1 cellular context compared by ENCODE assay signal in genomic region chr15:42548258-42549051, GRCh38.
A peak's percentile ranks its signal among the peaks of the same experiment; 100 is the strongest.
TF ChIP-seq lines count a peak whose summit lies in the region.

HAUS2 (plus strand) TSS chr15:42548838; CDS start chr15:42548873, 35 bp downstream.
LRRC57 (minus strand) TSS chr15:42548793; CDS start chr15:42548434, 359 bp downstream.

TF ChIP-seq in SK-N-SH, 30 proteins besides CTCF, POLR2A, EP300 and RAD21 (continued from another document):
- TF ChIP-seq MEF2A (IDR thresholded peaks at IDR 0.05; ENCODE audit: borderline replicate concordance, low read depth) (no peak), PBX3 (IDR thresholded peaks at IDR 0.05) (no peak), SIN3A (IDR thresholded peaks at IDR 0.05; ENCODE audit: borderline replicate concordance, low read depth, low read length) (peak; percentile 79; the same call in 1 of the 2 replicates), TEAD4 (IDR thresholded peaks at IDR 0.05; ENCODE audit: borderline replicate concordance, insufficient read depth) (no peak), IRF3 (IDR thresholded peaks at IDR 0.05; ENCODE audit: low read depth, low read length) (no peak), NRF1 (IDR thresholded peaks at IDR 0.05; ENCODE audit: low read depth, low read length) (0 out of 2 replicates have a peak, but pooled peaks have one; percentile 16), TCF12 (IDR thresholded peaks at IDR 0.05) (no peak), RXRA (IDR thresholded peaks at IDR 0.05; ENCODE audit: borderline replicate concordance, low read depth) (no peak), JUND (IDR thresholded peaks at IDR 0.05) (no peak), USF1 (IDR thresholded peaks at IDR 0.05; ENCODE audit: borderline replicate concordance, low read depth) (no peak), TAF1 (IDR thresholded peaks at IDR 0.05; ENCODE audit: borderline replicate concordance, low read depth, low read length) (peak; percentile 61), YY1 (IDR thresholded peaks at IDR 0.05; ENCODE audit: low read depth) (peak; percentile 87), RCOR1 (IDR thresholded peaks at IDR 0.05; ENCODE audit: low read length) (0 out of 2 replicates have a peak, but pooled peaks have one; percentile 12), MXI1 (IDR thresholded peaks at IDR 0.05; ENCODE audit: low read depth, low read length) (peak; percentile 82), ZBTB33 (IDR thresholded peaks at IDR 0.05; ENCODE audit: borderline replicate concordance, low read depth) (no peak), GABPA (IDR thresholded peaks at IDR 0.05; ENCODE audit: low read depth) (no peak), ELF1 (IDR thresholded peaks at IDR 0.05) (peak; percentile 36; the same call in 1 of the 2 replicates), EZH2phosphoT487 (IDR thresholded peaks at IDR 0.05; ENCODE audit: borderline replicate concordance, low read depth) (no peak), USF2 (IDR thresholded peaks at IDR 0.05; ENCODE audit: borderline replicate concordance, low read depth, low read length) (no peak), CHD2 (IDR thresholded peaks at IDR 0.05; ENCODE audit: low read length, partially characterized antibody) (no peak), NFIC (IDR thresholded peaks at IDR 0.05; ENCODE audit: borderline replicate concordance) (no peak; the same call in 1 of the 2 replicates), REST (IDR thresholded peaks at IDR 0.05; ENCODE audit: low read depth, low read length) (0 out of 2 replicates have a peak, but pooled peaks have one; percentile 5), MAX (IDR thresholded peaks at IDR 0.05; ENCODE audit: low read depth) (peak; percentile 75; the same call in 1 of the 2 replicates)
